In the genomic region with DNA sequence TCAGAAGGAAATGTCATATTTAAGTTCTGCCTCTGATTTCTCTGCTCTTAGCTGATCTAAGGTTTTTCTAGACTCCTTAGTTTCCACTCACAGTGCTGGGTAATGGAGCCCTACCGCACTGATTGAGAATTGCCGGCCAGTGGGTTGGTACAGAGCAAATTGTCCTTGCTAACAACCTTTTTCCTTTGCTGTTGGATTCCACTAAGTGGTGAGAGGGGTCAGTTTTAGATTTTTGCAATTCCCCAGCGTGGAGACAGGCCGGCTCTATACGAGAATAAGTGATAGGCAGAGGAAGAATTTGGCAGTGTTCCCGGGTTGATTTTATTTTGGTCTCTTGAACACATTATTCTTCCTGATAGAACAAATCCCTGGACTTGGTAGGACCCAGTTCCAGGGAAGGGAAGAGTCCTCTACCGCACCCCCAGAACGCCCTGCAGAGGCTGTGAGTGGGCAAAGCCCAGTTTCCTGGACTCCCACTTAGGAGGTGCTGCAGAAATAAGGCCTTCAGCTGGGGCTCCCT, we compare ENCODE assay signal across 8 cellular contexts. TPM values are rescaled to one million over a fixed set of nuclear protein-coding genes. Genes with fewer than 3 reads are reported as not detected.
A peak's percentile ranks its signal among the peaks of the same experiment; 100 is the strongest.
DNase-seq lines count a peak whose midpoint lies in the region; ATAC-seq and TF ChIP-seq lines count a peak whose summit lies in the region.
"Had no signal": no experiment of that assay in that cellular context is flagged by ENCODE, and none has a peak within 500 bp of the region (broad histone marks: within the 10 kb centered on the region; RNA-seq: fewer than 3 reads in every experiment).

No MANE protein-coding gene starts in this region.

- peak overlapping the region; percentile 46 for H3K4me3 Mint-ChIP-seq in activated naive CD8-positive, alpha-beta T cell treated with anti-CD3 and anti-CD28 coated beads, Interleukin-2, amount 10 ng/mL, durations not matched to agents 7 days and 5 days
- H3K4me3 Mint-ChIP-seq in activated CD8-positive, alpha-beta T cell treated with anti-CD3 and anti-CD28 coated beads, Interleukin-2, amount 10 ng/mL, durations not matched to agents 7 days and 5 days: no peak overlapping the region

- no peaks in the 10 kb centered on the region for H4K20me1 ChIP-seq in hepatocyte (ENCODE audit: insufficient read depth, poor library complexity, severe bottlenecking)

- H3K4me1 Mint-ChIP-seq in activated naive CD8-positive, alpha-beta T cell treated with anti-CD3 and anti-CD28 coated beads, Interleukin-2, amount 10 ng/mL, durations not matched to agents 7 days and 5 days: peaks cover 12% of the 10 kb centered on the region
- peaks cover 17% of the 10 kb centered on the region for H3K4me1 Mint-ChIP-seq in activated CD8-positive, alpha-beta T cell treated with anti-CD3 and anti-CD28 coated beads, Interleukin-2, amount 10 ng/mL, durations not matched to agents 7 days and 5 days (ENCODE audit: low read depth)

- peaks cover 22% of the 10 kb centered on the region for H3K79me2 ChIP-seq in hepatocyte

- H3K27me3 Mint-ChIP-seq in activated naive CD8-positive, alpha-beta T cell treated with anti-CD3 and anti-CD28 coated beads, Interleukin-2, amount 10 ng/mL, durations not matched to agents 7 days and 5 days: peaks cover 47% of the 10 kb centered on the region
- peaks cover 57% of the 10 kb centered on the region for H3K27me3 Mint-ChIP-seq in activated CD8-positive, alpha-beta T cell treated with anti-CD3 and anti-CD28 coated beads, Interleukin-2, amount 10 ng/mL, durations not matched to agents 7 days and 5 days (ENCODE audit: low read depth)

- no peaks in the 10 kb centered on the region for H3K27me3 ChIP-seq in hepatocyte
- H3K27me3 ChIP-seq in spleen (replicated peaks in 1 of 7): peaks cover 0 to 57% (median 24%) of the 10 kb centered on the region in 7 donors

- H3K9me2 ChIP-seq in hepatocyte (replicated peaks; ENCODE audit: insufficient read depth): no peaks in the 10 kb centered on the region

- peaks cover 10% of the 10 kb centered on the region for H3K4me1 ChIP-seq in hepatocyte (ENCODE audit: insufficient read depth)
- peaks cover 6 to 64% (median 38%) of the 10 kb centered on the region in 6 donors for H3K4me1 ChIP-seq in spleen

- no peaks in the 10 kb centered on the region for H3K36me3 ChIP-seq in hepatocyte (replicated peaks; ENCODE audit: insufficient read depth, low read depth)
- H3K36me3 ChIP-seq in spleen: no peaks in the 10 kb centered on the region

- CTCF ChIA-PET in activated CD8-positive, alpha-beta T cell treated with anti-CD3 and anti-CD28 coated beads, Interleukin-2, amount 10 ng/mL, durations not matched to agents 7 days and 5 days (lab: Charles Lee): interaction anchor here (0.6 to 1.2 kb wide), 2 partner anchors 12 to 135 kb away, joined by 3 read pairs; no protein-coding TSS in a partner anchor

- DNase-seq in HFF-Myc (ENCODE audit: extremely low read depth, low read depth) (no peak), hepatocyte (ENCODE audit: low spot score) (peak; percentile 29), spleen (no peak)
- DNase-seq in activated naive CD8-positive, alpha-beta T cell treated with anti-CD3 and anti-CD28 coated beads, Interleukin-2, amount 10 ng/mL, durations not matched to agents 7 days and 5 days: no peak
- DNase-seq in activated CD8-positive, alpha-beta T cell treated with anti-CD3 and anti-CD28 coated beads, Interleukin-2, amount 10 ng/mL, durations not matched to agents 7 days and 5 days: no peak

- TF ChIP-seq POLR2A in spleen (IDR thresholded peaks at IDR 0.05) (no peak), GM18505 (IDR thresholded peaks at IDR 0.05; ENCODE audit: borderline replicate concordance, extremely low read depth, insufficient read depth, insufficient read length) (no peak)

- peak overlapping the region; percentile 99 for H3K4me2 ChIP-seq in hepatocyte

- intact Hi-C loops in spleen (cut with DNase I; ENCODE audit: low total_unique reads): no loop called here

- no peaks in the 10 kb centered on the region for H3K9me3 Mint-ChIP-seq in activated naive CD8-positive, alpha-beta T cell treated with anti-CD3 and anti-CD28 coated beads, Interleukin-2, amount 10 ng/mL, durations not matched to agents 7 days and 5 days
- no peaks in the 10 kb centered on the region for H3K9me3 Mint-ChIP-seq in activated CD8-positive, alpha-beta T cell treated with anti-CD3 and anti-CD28 coated beads, Interleukin-2, amount 10 ng/mL, durations not matched to agents 7 days and 5 days (ENCODE audit: insufficient read depth)

- POLR2A ChIA-PET in activated naive CD8-positive, alpha-beta T cell treated with anti-CD3 and anti-CD28 coated beads, Interleukin-2, amount 10 ng/mL, durations not matched to agents 7 days and 5 days (lab: Charles Lee): no interaction called here
- POLR2A ChIA-PET in activated CD8-positive, alpha-beta T cell treated with anti-CD3 and anti-CD28 coated beads, Interleukin-2, amount 10 ng/mL, durations not matched to agents 7 days and 5 days (lab: Charles Lee): interaction anchor here (0.6 kb wide), 1 partner anchor 14 kb away, joined by 3 read pairs; no protein-coding TSS in a partner anchor

- H3K36me3 Mint-ChIP-seq in activated naive CD8-positive, alpha-beta T cell treated with anti-CD3 and anti-CD28 coated beads, Interleukin-2, amount 10 ng/mL, durations not matched to agents 7 days and 5 days: no peaks in the 10 kb centered on the region
- no peaks in the 10 kb centered on the region for H3K36me3 Mint-ChIP-seq in activated CD8-positive, alpha-beta T cell treated with anti-CD3 and anti-CD28 coated beads, Interleukin-2, amount 10 ng/mL, durations not matched to agents 7 days and 5 days (ENCODE audit: low read depth)

- ATAC-seq in activated naive CD8-positive, alpha-beta T cell treated with anti-CD3 and anti-CD28 coated beads, Interleukin-2, amount 10 ng/mL, durations not matched to agents 7 days and 5 days (ENCODE audit: low read depth): no peak
- ATAC-seq in GM18505 (IDR thresholded peaks at IDR 0.05; ENCODE audit: unreplicated experiment) (no peak), GM21367 (IDR thresholded peaks at IDR 0.05; ENCODE audit: unreplicated experiment) (no peak)
- ATAC-seq in activated CD8-positive, alpha-beta T cell treated with anti-CD3 and anti-CD28 coated beads, Interleukin-2, amount 10 ng/mL, durations not matched to agents 7 days and 5 days: no peak
- ATAC-seq: K562 had no signal

- H3K9me3 ChIP-seq in hepatocyte (ENCODE audit: low read depth): no peaks in the 10 kb centered on the region
- H3K9me3 ChIP-seq in spleen: no peaks in the 10 kb centered on the region

- peak overlapping the region; percentile 93 for H3K27ac ChIP-seq in hepatocyte
- peak overlapping the region; percentile 71 to 94 (median 91) for H3K27ac ChIP-seq in spleen

- H2AFZ ChIP-seq in hepatocyte: peak overlapping the region; percentile 10

- 35% methylated on average over 8 of the region's 8 CpGs for WGBS in hepatocyte (ENCODE audit: low lambda C conversion rate, missing lambda C conversion rate)
- WGBS in spleen, 5 donors: 48 to 68% (median 55%) methylated on average over 8 of the region's 8 CpGs

- TF ChIP-seq CTCF in HFF-Myc (IDR thresholded peaks at IDR 0.05; ENCODE audit: low read depth, low read length, missing control alignments) (no peak), hepatocyte (IDR thresholded peaks at IDR 0.05; ENCODE audit: poor library complexity) (no peak), spleen (IDR thresholded peaks at IDR 0.05 in 8 of 11, conservative IDR thresholded peaks at IDR 0.05 in 3 of 11) (peak in 2 of 11 experiments; percentile 11 to 20)

- H3K4me3 ChIP-seq in HFF-Myc (replicated peaks; ENCODE audit: low read depth, low read length) (peak overlapping the region; percentile 86), hepatocyte (peak overlapping the region; percentile 92), spleen (peak overlapping the region in 6 of 8 donors; percentile 52 to 73 (median 58))
- H3K4me3 ChIP-seq: K562 had no signal

- no peak overlapping the region for H3K27ac Mint-ChIP-seq in activated naive CD8-positive, alpha-beta T cell treated with anti-CD3 and anti-CD28 coated beads, Interleukin-2, amount 10 ng/mL, durations not matched to agents 7 days and 5 days
- no peak overlapping the region for H3K27ac Mint-ChIP-seq in activated CD8-positive, alpha-beta T cell treated with anti-CD3 and anti-CD28 coated beads, Interleukin-2, amount 10 ng/mL, durations not matched to agents 7 days and 5 days

RNA-seq across cellular contexts. Expression of a gene that starts 2.9 kb away (rescaled TPM):
- 1 to 10 TPM; 1.6 to 1.7 TPM for total RNA-seq in activated naive CD8-positive, alpha-beta T cell treated with anti-CD3 and anti-CD28 coated beads, Interleukin-2, amount 10 ng/mL, durations not matched to agents 7 days and 5 days
- total RNA-seq in hepatocyte: 44.5 and 46.9 TPM in 2 replicates
- 32.2 and 35.3 TPM in 2 replicates for polyA plus RNA-seq in hepatocyte
- 100 to 1,000 TPM in 6 of 7 donors, 10 to 100 TPM in 1; 96.8 to 202 (median 145) TPM for total RNA-seq in spleen
- polyA plus RNA-seq in spleen: 1 to 10 TPM; 4.8 to 8.7 (median 7.3) TPM
- total RNA-seq in activated CD8-positive, alpha-beta T cell treated with anti-CD3 and anti-CD28 coated beads, Interleukin-2, amount 10 ng/mL, durations not matched to agents 7 days and 5 days: under 1 TPM; 0.11 to 0.23 TPM

Comparison
In these comparisons a context has a peak if more than half of its experiments do, and no peak if none do; other contexts are left out.
1. RNA of a gene that starts 2.9 kb away (total RNA-seq): 96.8 to 202 TPM in spleen and 44.5 to 46.9 TPM in hepatocyte; 1.6 to 1.7 TPM in activated naive CD8-positive, alpha-beta T cell treated with anti-CD3 and anti-CD28 coated beads, Interleukin-2, amount 10 ng/mL, durations not matched to agents 7 days and 5 days and 0.11 to 0.23 TPM in activated CD8-positive, alpha-beta T cell treated with anti-CD3 and anti-CD28 coated beads, Interleukin-2, amount 10 ng/mL, durations not matched to agents 7 days and 5 days; every median in the first group is over 10 times any median in the second.
2. Peak in every context shown above with its lines, with median percentiles within 50 percentile points of each other: H3K4me3 ChIP-seq.